ENCODE assay signal across 12 cellular contexts in the genomic region with DNA sequence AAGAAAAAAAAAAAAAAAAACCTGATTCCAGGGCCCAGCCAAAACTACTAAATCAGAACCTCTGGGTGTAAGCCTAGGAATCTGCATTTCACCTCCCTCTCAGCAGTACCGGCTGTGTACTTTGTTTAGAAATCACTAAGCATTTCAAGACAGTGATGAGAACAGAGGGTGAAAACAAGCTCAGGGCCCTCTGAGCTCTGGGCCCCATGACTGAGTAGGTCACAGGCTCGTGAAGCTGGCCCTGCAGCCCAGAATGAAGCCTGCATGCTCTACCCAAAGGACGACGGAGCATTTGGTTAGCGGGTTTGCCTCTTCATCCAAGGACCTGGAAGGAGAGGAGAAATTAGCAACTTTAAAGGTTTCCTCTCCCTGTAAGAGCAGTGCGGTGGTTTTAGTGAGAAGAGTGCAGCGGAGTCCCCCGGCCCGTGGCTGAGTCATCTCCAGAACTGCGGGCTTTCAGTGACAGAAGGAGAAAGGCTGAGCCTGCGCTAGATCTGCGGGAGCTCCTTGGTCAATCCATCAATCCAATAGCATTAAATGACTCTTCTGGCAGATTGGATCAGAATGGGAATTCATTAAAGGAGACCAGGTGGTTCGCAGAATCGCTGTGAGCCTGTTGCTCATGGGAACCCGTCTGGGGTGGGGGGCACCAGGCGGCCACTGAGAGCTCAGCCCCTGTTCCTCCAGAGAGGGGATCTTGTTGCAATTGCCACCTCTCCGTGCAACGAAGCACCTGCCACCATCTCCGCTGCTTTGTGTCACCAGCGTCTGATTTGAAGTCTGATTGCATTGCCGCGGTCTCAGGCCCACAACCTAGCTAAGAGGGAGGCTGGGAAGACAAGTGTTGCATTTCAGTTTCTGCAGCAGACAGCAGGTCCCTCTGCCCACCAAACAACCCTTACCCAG. TPM values are rescaled to one million over a fixed set of nuclear protein-coding genes. Genes with fewer than 3 reads are reported as not detected.
DNase-seq lines count a peak whose midpoint lies in the region; ATAC-seq and TF ChIP-seq lines count a peak whose summit lies in the region.
"Had no signal": no experiment of that assay in that cellular context is flagged by ENCODE, and none has a peak within 500 bp of the region (broad histone marks: within the 10 kb centered on the region; RNA-seq: fewer than 3 reads in every experiment).

No MANE protein-coding gene starts in this region.

- no peaks in the 10 kb centered on the region for H3K9me3 Mint-ChIP-seq in activated CD4-positive, alpha-beta memory T cell treated with anti-CD3 and anti-CD28 coated beads for 36 hours
- H3K9me3 Mint-ChIP-seq: natural killer cell had no signal

- H2BK120ac ChIP-seq in mesenchymal stem cell (ENCODE audit: low read depth, low read length), result no peak overlapping the region

- H3K4me3 Mint-ChIP-seq in activated CD4-positive, alpha-beta memory T cell treated with anti-CD3 and anti-CD28 coated beads for 36 hours, result no peak overlapping the region
- H3K4me3 Mint-ChIP-seq: natural killer cell had no signal

- no peak overlapping the region for H2BK5ac ChIP-seq in mesenchymal stem cell (ENCODE audit: low read depth, low read length, poor library complexity, severe bottlenecking)

- no peak overlapping the region for H3K4me2 ChIP-seq in mesenchymal stem cell (ENCODE audit: low read length, poor library complexity, severe bottlenecking)

- H2BK15ac ChIP-seq in mesenchymal stem cell (ENCODE audit: low read depth, poor library complexity, severe bottlenecking), result no peak overlapping the region

- peaks cover 20% of the 10 kb centered on the region for H3K4me1 Mint-ChIP-seq in activated CD4-positive, alpha-beta memory T cell treated with anti-CD3 and anti-CD28 coated beads for 36 hours (ENCODE audit: low read depth)

- H3K23ac ChIP-seq in mesenchymal stem cell (ENCODE audit: low read length in 2 of 2), result no peak overlapping the region

- H3K79me1 ChIP-seq in mesenchymal stem cell (replicated peaks; ENCODE audit: low read length, poor library complexity, severe bottlenecking), result no peaks in the 10 kb centered on the region

- no peaks in the 10 kb centered on the region for H3K4me1 ChIP-seq in mucosa of descending colon (ENCODE audit: low read depth)
- H3K4me1 ChIP-seq in aorta (ENCODE audit: control insufficient read depth in 1 of 2, insufficient read depth in 2 of 2, low read length in 2 of 2), result no peaks in the 10 kb centered on the region
- no peaks in the 10 kb centered on the region for H3K4me1 ChIP-seq in breast epithelium
- no peaks in the 10 kb centered on the region for H3K4me1 ChIP-seq in mesenchymal stem cell (ENCODE audit: control insufficient read depth, insufficient read depth, low read depth, low read length)

- no peaks in the 10 kb centered on the region for H3K9me3 ChIP-seq in mucosa of descending colon
- H3K9me3 ChIP-seq in aorta (ENCODE audit: control insufficient read depth, low read length), result no peaks in the 10 kb centered on the region
- no peaks in the 10 kb centered on the region for H3K9me3 ChIP-seq in breast epithelium
- no peaks in the 10 kb centered on the region for H3K9me3 ChIP-seq in mesenchymal stem cell (ENCODE audit: control insufficient read depth, low read length)

- H4K8ac ChIP-seq in mesenchymal stem cell (ENCODE audit: low read length), result no peak overlapping the region

- no peak overlapping the region for H4K91ac ChIP-seq in mesenchymal stem cell (ENCODE audit: low read length)

- no peak for TF ChIP-seq CTCF in GM12864 (IDR thresholded peaks at IDR 0.05; ENCODE audit: low read depth, low read length, missing control alignments)
- TF ChIP-seq CTCF in mucosa of descending colon (IDR thresholded peaks at IDR 0.05), result no peak
- TF ChIP-seq CTCF in breast epithelium (IDR thresholded peaks at IDR 0.05), result no peak

- H3K4ac ChIP-seq in mesenchymal stem cell (ENCODE audit: low read depth in 1 of 2, low read length in 2 of 2), result no peak overlapping the region

- peaks cover 19% of the 10 kb centered on the region for H3K27me3 Mint-ChIP-seq in activated CD4-positive, alpha-beta memory T cell treated with anti-CD3 and anti-CD28 coated beads for 36 hours

- H3K36me3 Mint-ChIP-seq in activated CD4-positive, alpha-beta memory T cell treated with anti-CD3 and anti-CD28 coated beads for 36 hours, result no peaks in the 10 kb centered on the region
- H3K36me3 Mint-ChIP-seq: natural killer cell had no signal

- POLR2A ChIA-PET in activated CD4-positive, alpha-beta memory T cell treated with anti-CD3 and anti-CD28 coated beads for 36 hours (lab: Charles Lee), result interaction anchor here (0.6 to 1.7 kb wide), 9 partner anchors 16 to 272 kb away, joined by 3 to 7 read pairs (median 4); a partner anchor contains a TSS

- H2AK5ac ChIP-seq in mesenchymal stem cell (ENCODE audit: low read length, severe bottlenecking), result no peak overlapping the region

- CTCF ChIA-PET in activated CD4-positive, alpha-beta memory T cell treated with anti-CD3 and anti-CD28 coated beads for 36 hours (lab: Charles Lee), result interaction anchor here (0.8 to 2.0 kb wide), 7 partner anchors 12 to 175 kb away, joined by 3 to 6 read pairs (median 4); no protein-coding TSS in a partner anchor

- H3K4me3 ChIP-seq in GM12864 (ENCODE audit: low read depth, low read length), result no peak overlapping the region
- H3K4me3 ChIP-seq in mucosa of descending colon, result no peak overlapping the region
- no peak overlapping the region for H3K4me3 ChIP-seq in aorta (ENCODE audit: low read length in 2 of 2)
- no peak overlapping the region for H3K4me3 ChIP-seq in breast epithelium
- no peak overlapping the region for H3K4me3 ChIP-seq in mesenchymal stem cell (ENCODE audit: insufficient read depth in 1 of 2, low read depth in 1 of 2, low read length in 2 of 2)

- peak; percentile 12 for DNase-seq in GM12864 (ENCODE audit: low read depth)
- peak; percentile 91 for DNase-seq in activated CD4-positive, alpha-beta memory T cell treated with anti-CD3 and anti-CD28 coated beads for 36 hours
- DNase-seq in mucosa of descending colon, result no peak
- DNase-seq in aorta, result no peak
- DNase-seq in activated gamma-delta T cell (lab: John Stamatoyannopoulos, UW), result no peak
- no peak for DNase-seq in breast epithelium (ENCODE audit: low spot score in 2 of 2)
- DNase-seq in mesenchymal stem cell, result no peak
- DNase-seq: HCEC 1CT, natural killer cell, SIG-M5 had no signal

- no peaks in the 10 kb centered on the region for H3K36me3 ChIP-seq in mucosa of descending colon (ENCODE audit: low read depth)
- H3K36me3 ChIP-seq in aorta (ENCODE audit: control insufficient read depth in 1 of 2, insufficient read depth in 2 of 2, low read length in 1 of 2), result no peaks in the 10 kb centered on the region
- H3K36me3 ChIP-seq in breast epithelium, result no peaks in the 10 kb centered on the region
- H3K36me3 ChIP-seq in mesenchymal stem cell (ENCODE audit: control insufficient read depth in 1 of 2, insufficient read depth in 2 of 2, low read depth in 1 of 2, low read length in 2 of 2), result no peaks in the 10 kb centered on the region

- H3K27me3 ChIP-seq in aorta (ENCODE audit: control insufficient read depth in 1 of 2, insufficient read depth in 2 of 2, low read length in 1 of 2) (no peaks in the 10 kb centered on the region), breast epithelium (no peaks in the 10 kb centered on the region), mesenchymal stem cell (ENCODE audit: control insufficient read depth in 1 of 2, insufficient read depth in 1 of 2, low read length in 2 of 2) (peaks cover 4 to 34% of the 10 kb centered on the region in 2 experiments)

- intact Hi-C loops in activated CD4-positive, alpha-beta memory T cell treated with anti-CD3 and anti-CD28 coated beads for 36 hours (cut with micrococcal nuclease), result loop anchor here (2.0 kb wide), 2 partner anchors 30 to 174 kb away; no protein-coding TSS in a partner anchor
- intact Hi-C loops in mucosa of descending colon (cut with DNase I, micrococcal nuclease), result no loop called here
- intact Hi-C loops in aorta (cut with DNase I), result no loop called here
- intact Hi-C loops in breast epithelium (cut with DNase I; ENCODE audit: low total_unique reads), result no loop called here

- ATAC-seq in GM21529 (IDR thresholded peaks at IDR 0.05; ENCODE audit: unreplicated experiment) (peak; percentile 85), mucosa of descending colon (peak; percentile 25), aorta (ENCODE audit: low FRiP score) (no peak)

- no peak for TF ChIP-seq POLR2A in breast epithelium (IDR thresholded peaks at IDR 0.05)

- H2AFZ ChIP-seq in mesenchymal stem cell (ENCODE audit: low read depth, low read length), result no peak overlapping the region

- H3K9ac ChIP-seq in mesenchymal stem cell (ENCODE audit: low read length), result no peak overlapping the region

- H3K27ac ChIP-seq in aorta (ENCODE audit: low read depth in 1 of 2, low read length in 2 of 2), result no peak overlapping the region
- no peak overlapping the region for H3K27ac ChIP-seq in breast epithelium
- H3K27ac ChIP-seq in mesenchymal stem cell (ENCODE audit: low read length, poor library complexity, severe bottlenecking), result no peak overlapping the region

- H2BK12ac ChIP-seq in mesenchymal stem cell (ENCODE audit: low read length in 2 of 2), result no peak overlapping the region

- WGBS in aorta, 2 donors, result 79 to 80% methylated on average over 22 of the region's 22 CpGs
- WGBS in mesenchymal stem cell, result 82% methylated on average over 22 of the region's 22 CpGs

- no peak overlapping the region for H3K14ac ChIP-seq in mesenchymal stem cell (ENCODE audit: low read length in 2 of 2)

- no peak overlapping the region for H3K18ac ChIP-seq in mesenchymal stem cell (ENCODE audit: low read depth in 1 of 2, low read length in 2 of 2)

- H3K27ac Mint-ChIP-seq in activated CD4-positive, alpha-beta memory T cell treated with anti-CD3 and anti-CD28 coated beads for 36 hours, result peak overlapping the region; percentile 76
- H3K27ac Mint-ChIP-seq: natural killer cell had no signal

RNA-seq across cellular contexts. Expression of a gene that starts 7.3 kb away (rescaled TPM):
- total RNA-seq in activated CD4-positive, alpha-beta memory T cell treated with anti-CD3 and anti-CD28 coated beads for 36 hours, result 1 to 10 TPM; 3.8 to 4.0 TPM
- total RNA-seq in mucosa of descending colon (not detected), aorta (not detected), breast epithelium (not detected)
- polyA plus RNA-seq in aorta, result not detected
- not detected for polyA plus RNA-seq in mesenchymal stem cell (2013, experiment 1 of 2)
- not detected for polyA plus RNA-seq in mesenchymal stem cell (2013, experiment 2 of 2)
- total RNA-seq: HT-29, natural killer cell had no signal

RNA-seq across cellular contexts. Expression of a gene that starts 16.2 kb away (rescaled TPM):
- total RNA-seq in activated CD4-positive, alpha-beta memory T cell treated with anti-CD3 and anti-CD28 coated beads for 36 hours, result under 1 TPM; 0.41 to 0.76 TPM
- total RNA-seq in mucosa of descending colon, result under 1 TPM in 2 of 3 donors, not detected in 1; 0.19 to 0.51 TPM
- total RNA-seq in aorta, result not detected
- polyA plus RNA-seq in aorta, result not detected
- 1 to 10 TPM in 1 of 3 donors, under 1 TPM in 2; 0.66 to 2.3 (median 0.80) TPM for total RNA-seq in breast epithelium
- polyA plus RNA-seq in mesenchymal stem cell (2013, experiment 1 of 2), result 2.2 TPM
- polyA plus RNA-seq in mesenchymal stem cell (2013, experiment 2 of 2), result 2.1 TPM
- total RNA-seq: HT-29 had no signal

RNA-seq across cellular contexts. Expression of a gene that starts 36.8 kb away (rescaled TPM):
- total RNA-seq in activated CD4-positive, alpha-beta memory T cell treated with anti-CD3 and anti-CD28 coated beads for 36 hours, result 1 to 10 TPM; 2.3 to 3.6 TPM
- total RNA-seq in mucosa of descending colon (under 1 TPM; 0.26 to 0.82 (median 0.66) TPM), aorta (not detected), breast epithelium (1 to 10 TPM in 1 of 3 donors, not detected in 2; 1.6 TPM)
- under 1 TPM in 1 of 2 donors, not detected in 1; 0.38 TPM for polyA plus RNA-seq in aorta
- polyA plus RNA-seq in mesenchymal stem cell (2013, experiment 1 of 2), result 0.03 TPM
- polyA plus RNA-seq in mesenchymal stem cell (2013, experiment 2 of 2), result 0.01 TPM

RNA-seq across cellular contexts. Expression of a gene that starts 59.2 kb away (rescaled TPM):
- 10 to 100 TPM; 51.8 to 52.0 TPM for total RNA-seq in activated CD4-positive, alpha-beta memory T cell treated with anti-CD3 and anti-CD28 coated beads for 36 hours
- total RNA-seq in mucosa of descending colon (10 to 100 TPM; 35.6 to 42.9 (median 41.6) TPM), aorta (10 to 100 TPM; 26.5 to 28.7 TPM), breast epithelium (10 to 100 TPM; 48.2 to 71.1 (median 62.3) TPM)
- polyA plus RNA-seq in aorta, result 10 to 100 TPM; 31.7 to 42.3 TPM
- polyA plus RNA-seq in mesenchymal stem cell (2013, experiment 1 of 2), result 56.4 TPM
- polyA plus RNA-seq in mesenchymal stem cell (2013, experiment 2 of 2), result 56.0 TPM

Comparison
In these comparisons a context has a peak if more than half of its experiments do, and no peak if none do; other contexts are left out.
1. DNase-seq: peak in GM12864 (single experiment) and activated CD4-positive, alpha-beta memory T cell treated with anti-CD3 and anti-CD28 coated beads for 36 hours (single experiment); none in mucosa of descending colon (0 of 3), aorta (0 of 2), activated gamma-delta T cell (single experiment), breast epithelium (0 of 2) and mesenchymal stem cell (single experiment).
2. RNA of a gene that starts 7.3 kb away (total RNA-seq): 3.8 to 4.0 TPM in activated CD4-positive, alpha-beta memory T cell treated with anti-CD3 and anti-CD28 coated beads for 36 hours; not detected in mucosa of descending colon, not detected in aorta and not detected in breast epithelium; every median in the first group is over 4 times any median in the second.